ENCODE assay signal across 8 cellular contexts in genomic region chr6:163416640-163417253, GRCh38. TPM values are rescaled to one million over a fixed set of nuclear protein-coding genes. Genes with fewer than 3 reads are reported as not detected.
DNase-seq lines count a peak whose midpoint lies in the region; ATAC-seq and TF ChIP-seq lines count a peak whose summit lies in the region.

No MANE protein-coding gene starts in this region.

- intact Hi-C loops in activated CD4-positive, alpha-beta memory T cell treated with anti-CD3 and anti-CD28 coated beads for 36 hours (cut with micrococcal nuclease): loop anchor here (1.0 to 10.0 kb wide), 5 partner anchors 12 to 1508 kb away; no protein-coding TSS in a partner anchor

- H3K9me3 Mint-ChIP-seq in activated CD4-positive, alpha-beta memory T cell treated with anti-CD3 and anti-CD28 coated beads for 36 hours: no peaks in the 10 kb centered on the region
- no peaks in the 10 kb centered on the region for H3K9me3 Mint-ChIP-seq in natural killer cell treated with Interleukin-12 subunit alpha and Interleukin-12 subunit beta and Interleukin-15 and Interleukin-18, amount 100 ng/mL, for 72 hours

- no peaks in the 10 kb centered on the region for H3K36me3 Mint-ChIP-seq in activated CD4-positive, alpha-beta memory T cell treated with anti-CD3 and anti-CD28 coated beads for 36 hours
- H3K36me3 Mint-ChIP-seq in natural killer cell treated with Interleukin-12 subunit alpha and Interleukin-12 subunit beta and Interleukin-15 and Interleukin-18, amount 100 ng/mL, for 72 hours: peaks cover 9% of the 10 kb centered on the region

- peak overlapping the region; percentile 93 for H3K27ac Mint-ChIP-seq in activated CD4-positive, alpha-beta memory T cell treated with anti-CD3 and anti-CD28 coated beads for 36 hours
- peak overlapping the region; percentile 94 to 96 for H3K27ac Mint-ChIP-seq in natural killer cell treated with Interleukin-12 subunit alpha and Interleukin-12 subunit beta and Interleukin-15 and Interleukin-18, amount 100 ng/mL, for 72 hours

- TF ChIP-seq CTCF in NB4 (IDR thresholded peaks at IDR 0.05; ENCODE audit: low read depth, low read length): peak; percentile 36

- no peaks in the 10 kb centered on the region for H3K27me3 Mint-ChIP-seq in activated CD4-positive, alpha-beta memory T cell treated with anti-CD3 and anti-CD28 coated beads for 36 hours
- no peaks in the 10 kb centered on the region for H3K27me3 Mint-ChIP-seq in natural killer cell treated with Interleukin-12 subunit alpha and Interleukin-12 subunit beta and Interleukin-15 and Interleukin-18, amount 100 ng/mL, for 72 hours

- peak overlapping the region; percentile 88 for H3K4me3 Mint-ChIP-seq in activated CD4-positive, alpha-beta memory T cell treated with anti-CD3 and anti-CD28 coated beads for 36 hours
- peak overlapping the region; percentile 97 for H3K4me3 Mint-ChIP-seq in natural killer cell treated with Interleukin-12 subunit alpha and Interleukin-12 subunit beta and Interleukin-15 and Interleukin-18, amount 100 ng/mL, for 72 hours

- peaks cover 44% of the 10 kb centered on the region for H3K4me1 Mint-ChIP-seq in activated CD4-positive, alpha-beta memory T cell treated with anti-CD3 and anti-CD28 coated beads for 36 hours (ENCODE audit: low read depth)
- H3K4me1 Mint-ChIP-seq in natural killer cell treated with Interleukin-12 subunit alpha and Interleukin-12 subunit beta and Interleukin-15 and Interleukin-18, amount 100 ng/mL, for 72 hours (ENCODE audit: low read depth in 2 of 2): peaks cover 54 to 63% of the 10 kb centered on the region in 2 donors

- CTCF ChIA-PET in activated CD4-positive, alpha-beta memory T cell treated with anti-CD3 and anti-CD28 coated beads for 36 hours (lab: Charles Lee): interaction anchor here (0.7 to 3.6 kb wide), 12 partner anchors 11 to 189 kb away, joined by 3 to 22 read pairs (median 4); no protein-coding TSS in a partner anchor

- POLR2A ChIA-PET in activated CD4-positive, alpha-beta memory T cell treated with anti-CD3 and anti-CD28 coated beads for 36 hours (lab: Charles Lee): no interaction called here

- no peak for ATAC-seq in natural killer cell treated with Interleukin-12 subunit alpha and Interleukin-12 subunit beta and Interleukin-15 and Interleukin-18, amount 100 ng/mL, for 72 hours
- ATAC-seq in GM21576 (IDR thresholded peaks at IDR 0.05; ENCODE audit: unreplicated experiment): no peak
- no peak for ATAC-seq in GM19455 (IDR thresholded peaks at IDR 0.05; ENCODE audit: unreplicated experiment)

- H3K4me3 ChIP-seq in NB4 (ENCODE audit: low read depth, low read length): peak overlapping the region; percentile 83

- TF ChIP-seq POLR2A in NB4 (IDR thresholded peaks at IDR 0.05; ENCODE audit: extremely low read depth, insufficient read length): no peak

- DNase-seq in activated T-cell treated with anti-CD3 and anti-CD28 coated beads for 4 hours: peak; percentile 22
- no peak for DNase-seq in activated T-cell treated with anti-CD3 and anti-CD28 coated beads, Interleukin-2, amount 50 U/mL, for 1 hour
- peak; percentile 70 for DNase-seq in NB4 (ENCODE audit: low read depth)
- peak; percentile 24 for DNase-seq in activated CD4-positive, alpha-beta memory T cell treated with anti-CD3 and anti-CD28 coated beads for 36 hours
- DNase-seq in fibroblast of gingiva (ENCODE audit: low read depth): peak; percentile 82
- no peak for DNase-seq in natural killer cell treated with Interleukin-12 subunit alpha and Interleukin-12 subunit beta and Interleukin-15 and Interleukin-18, amount 100 ng/mL, for 72 hours (ENCODE audit: low spot score)

RNA-seq across cellular contexts. Expression of gene QKI, which starts 2.2 kb away (rescaled TPM):
- 10 to 100 TPM; 43.9 to 44.2 TPM for total RNA-seq in activated CD4-positive, alpha-beta memory T cell treated with anti-CD3 and anti-CD28 coated beads for 36 hours
- total RNA-seq in natural killer cell treated with Interleukin-12 subunit alpha and Interleukin-12 subunit beta and Interleukin-15 and Interleukin-18, amount 100 ng/mL, for 72 hours: 100 to 1,000 TPM in 1 of 2 donors, 10 to 100 TPM in 1; 91.8 to 123 TPM

Comparison
In these comparisons a context has a peak if more than half of its experiments do, and no peak if none do; other contexts are left out.
1. DNase-seq: peak in activated T-cell treated with anti-CD3 and anti-CD28 coated beads for 4 hours (single experiment), NB4 (single experiment), activated CD4-positive, alpha-beta memory T cell treated with anti-CD3 and anti-CD28 coated beads for 36 hours (single experiment) and fibroblast of gingiva (single experiment); none in activated T-cell treated with anti-CD3 and anti-CD28 coated beads, Interleukin-2, amount 50 U/mL, for 1 hour (single experiment) and natural killer cell treated with Interleukin-12 subunit alpha and Interleukin-12 subunit beta and Interleukin-15 and Interleukin-18, amount 100 ng/mL, for 72 hours (single experiment).